ENCODE assay signal across 39 cellular contexts in genomic region chr3:8929860-8930259, GRCh38.
"Had no signal": no experiment of that assay in that cellular context is flagged by ENCODE, and none has a peak within 500 bp of the region (broad histone marks: within the 10 kb centered on the region; RNA-seq: fewer than 3 reads in every experiment).

No MANE protein-coding gene starts in this region.

- H3K27me3 ChIP-seq: adrenal gland, ascending aorta, body of pancreas, brain microvascular endothelial cell, breast epithelium, cardiac muscle cell had no signal

- H3K27ac ChIP-seq: adrenal gland, ascending aorta, body of pancreas, brain microvascular endothelial cell, breast epithelium, cardiac muscle cell had no signal

- ATAC-seq: activated naive CD4-positive, alpha-beta T cell treated with anti-CD3 and anti-CD28 coated beads, Interleukin-2, amount 50 U/mL, for 72 hours; activated naive CD8-positive, alpha-beta T cell treated with anti-CD3 and anti-CD28 coated beads, Interleukin-2, amount 50 U/mL, for 24 hours; activated T-cell treated with anti-CD3 and anti-CD28 coated beads, Interleukin-2, amount 50 U/mL, for 4 hours; activated T-cell treated with anti-CD3 and anti-CD28 coated beads, Interleukin-2, amount 50 U/mL, for 72 hours; activated T-helper 17 cell treated with anti-CD3 and anti-CD28 coated beads, Interleukin-2, amount 50 U/mL, for 72 hours; body of pancreas had no signal

- DNase-seq: activated effector memory CD4-positive, alpha-beta T cell treated with anti-CD3 and anti-CD28 coated beads, Interleukin-2, amount 50 U/mL, for 16 hours; activated effector memory CD4-positive, alpha-beta T cell treated with Interleukin-2 at 50 U/mL for 16 hours; activated gamma-delta T cell; activated gamma-delta T cell treated with Interleukin-2 at 50 U/mL for 16 hours; activated naive CD4-positive, alpha-beta T cell; activated naive CD4-positive, alpha-beta T cell treated with anti-CD3 and anti-CD28 coated beads for 36 hours; activated naive CD4-positive, alpha-beta T cell treated with anti-CD3 and anti-CD28 coated beads, Interleukin-2, amount 10 ng/mL, durations not matched to agents 7 days and 5 days; activated naive CD4-positive, alpha-beta T cell treated with anti-CD3 and anti-CD28 coated beads, Interleukin-2, amount 50 U/mL, for 16 hours; activated naive CD4-positive, alpha-beta T cell treated with Interleukin-2 at 50 U/mL for 16 hours; activated naive CD8-positive, alpha-beta T cell treated with anti-CD3 and anti-CD28 coated beads for 36 hours; activated naive CD8-positive, alpha-beta T cell treated with anti-CD3 and anti-CD28 coated beads, Interleukin-2, amount 10 ng/mL, durations not matched to agents 7 days and 5 days; activated naive CD8-positive, alpha-beta T cell treated with anti-CD3 and anti-CD28 coated beads, Interleukin-2, amount 50 U/mL, for 24 hours; activated T-cell treated with anti-CD3 and anti-CD28 coated beads, Interleukin-2, amount 50 U/mL, for 24 hours; activated T-cell treated with anti-CD3 and anti-CD28 coated beads, Interleukin-2, amount 50 U/mL, for 4 hours; activated T-cell treated with anti-CD3 and anti-CD28 coated beads, Interleukin-2, amount 50 U/mL, for 48 hours; activated T-cell treated with anti-CD3 and anti-CD28 coated beads, Interleukin-2, amount 50 U/mL, for 72 hours; adrenal gland; amniotic stem cell; amygdala; anterior cingulate cortex; aorta; body of pancreas; brain microvascular endothelial cell; caudate nucleus; central memory CD4-positive, alpha-beta T cell; cerebellar nuclear complex had no signal

- H3K4me1 Mint-ChIP-seq: activated naive CD4-positive, alpha-beta T cell treated with anti-CD3 and anti-CD28 coated beads, Interleukin-2, amount 10 ng/mL, durations not matched to agents 7 days and 5 days; activated naive CD4-positive, alpha-beta T cell treated with anti-CD3 and anti-CD28 coated beads, Interleukin-2, amount 50 U/mL, for 24 hours; activated naive CD8-positive, alpha-beta T cell treated with anti-CD3 and anti-CD28 coated beads for 36 hours; activated naive CD8-positive, alpha-beta T cell treated with anti-CD3 and anti-CD28 coated beads, Interleukin-2, amount 10 ng/mL, durations not matched to agents 7 days and 5 days; activated naive CD8-positive, alpha-beta T cell treated with anti-CD3 and anti-CD28 coated beads, Interleukin-2, amount 50 U/mL, for 24 hours; activated T-helper 17 cell treated with anti-CD3 and anti-CD28 coated beads, Interleukin-2, amount 50 U/mL, for 72 hours; central memory CD8-positive, alpha-beta T cell had no signal

- H3K27ac Mint-ChIP-seq: activated naive CD4-positive, alpha-beta T cell treated with anti-CD3 and anti-CD28 coated beads for 36 hours; activated naive CD4-positive, alpha-beta T cell treated with anti-CD3 and anti-CD28 coated beads, Interleukin-2, amount 10 ng/mL, durations not matched to agents 7 days and 5 days; activated naive CD4-positive, alpha-beta T cell treated with anti-CD3 and anti-CD28 coated beads, Interleukin-2, amount 50 U/mL, for 24 hours; activated naive CD4-positive, alpha-beta T cell treated with anti-CD3 and anti-CD28 coated beads, Interleukin-2, amount 50 U/mL, for 72 hours; activated naive CD8-positive, alpha-beta T cell; activated naive CD8-positive, alpha-beta T cell treated with anti-CD3 and anti-CD28 coated beads for 36 hours; activated naive CD8-positive, alpha-beta T cell treated with anti-CD3 and anti-CD28 coated beads, Interleukin-2, amount 10 ng/mL, durations not matched to agents 7 days and 5 days; activated naive CD8-positive, alpha-beta T cell treated with anti-CD3 and anti-CD28 coated beads, Interleukin-2, amount 50 U/mL, for 24 hours; activated T-cell treated with anti-CD3 and anti-CD28 coated beads, Interleukin-2, amount 50 U/mL, for 24 hours; activated T-cell treated with anti-CD3 and anti-CD28 coated beads, Interleukin-2, amount 50 U/mL, for 72 hours; activated T-helper 1 cell treated with anti-CD3 and anti-CD28 coated beads, Interleukin-12 subunit alpha, Interleukin-12 subunit beta, Interleukin-2, Interleukin-4 antibody, amounts not matched to agents 30 ng/mL and 10 ng/mL and 1 ng/mL, durations not matched to agents 14 hours and 24 hours and 36 hours; activated T-helper 17 cell treated with anti-CD3 and anti-CD28 coated beads, Interleukin-2, amount 50 U/mL, for 72 hours; activated T-helper 2 cell treated with anti-CD3 and anti-CD28 coated beads, Interferon-gamma antibody, Interleukin-2, Interleukin-4, amounts not matched to agents 10 μg/mL and 5 μg/mL and 100 μg/mL, durations not matched to agents 14 hours and 24 hours and 36 hours; brain had no signal

- H3K27me3 Mint-ChIP-seq: activated naive CD4-positive, alpha-beta T cell treated with anti-CD3 and anti-CD28 coated beads, Interleukin-2, amount 10 ng/mL, durations not matched to agents 7 days and 5 days; activated naive CD4-positive, alpha-beta T cell treated with anti-CD3 and anti-CD28 coated beads, Interleukin-2, amount 50 U/mL, for 24 hours; activated naive CD8-positive, alpha-beta T cell; activated naive CD8-positive, alpha-beta T cell treated with anti-CD3 and anti-CD28 coated beads for 36 hours; activated naive CD8-positive, alpha-beta T cell treated with anti-CD3 and anti-CD28 coated beads, Interleukin-2, amount 10 ng/mL, durations not matched to agents 7 days and 5 days; activated naive CD8-positive, alpha-beta T cell treated with anti-CD3 and anti-CD28 coated beads, Interleukin-2, amount 50 U/mL, for 24 hours; activated T-cell treated with anti-CD3 and anti-CD28 coated beads, Interleukin-2, amount 50 U/mL, for 24 hours; activated T-helper 17 cell treated with anti-CD3 and anti-CD28 coated beads, Interleukin-2, amount 50 U/mL, for 72 hours; brain; central memory CD8-positive, alpha-beta T cell had no signal

- H3K4me3 ChIP-seq: adrenal gland, ascending aorta, body of pancreas, breast epithelium, cardiac muscle cell had no signal

- H3K4me3 Mint-ChIP-seq: activated naive CD4-positive, alpha-beta T cell treated with anti-CD3 and anti-CD28 coated beads for 36 hours; activated naive CD4-positive, alpha-beta T cell treated with anti-CD3 and anti-CD28 coated beads, Interleukin-2, amount 10 ng/mL, durations not matched to agents 7 days and 5 days; activated naive CD4-positive, alpha-beta T cell treated with anti-CD3 and anti-CD28 coated beads, Interleukin-2, amount 50 U/mL, for 24 hours; activated naive CD8-positive, alpha-beta T cell; activated naive CD8-positive, alpha-beta T cell treated with anti-CD3 and anti-CD28 coated beads for 36 hours; activated naive CD8-positive, alpha-beta T cell treated with anti-CD3 and anti-CD28 coated beads, Interleukin-2, amount 10 ng/mL, durations not matched to agents 7 days and 5 days; activated naive CD8-positive, alpha-beta T cell treated with anti-CD3 and anti-CD28 coated beads, Interleukin-2, amount 50 U/mL, for 24 hours; activated T-cell treated with anti-CD3 and anti-CD28 coated beads, Interleukin-2, amount 50 U/mL, for 24 hours; activated T-cell treated with anti-CD3 and anti-CD28 coated beads, Interleukin-2, amount 50 U/mL, for 4 hours; activated T-cell treated with anti-CD3 and anti-CD28 coated beads, Interleukin-2, amount 50 U/mL, for 72 hours; activated T-helper 1 cell treated with anti-CD3 and anti-CD28 coated beads, Interleukin-12 subunit alpha, Interleukin-12 subunit beta, Interleukin-2, Interleukin-4 antibody, amounts not matched to agents 30 ng/mL and 10 ng/mL and 1 ng/mL, durations not matched to agents 14 hours and 24 hours and 36 hours; activated T-helper 17 cell treated with anti-CD3 and anti-CD28 coated beads, Interleukin-2, amount 50 U/mL, for 72 hours; brain; central memory CD8-positive, alpha-beta T cell had no signal

- H3K4me1 ChIP-seq: adrenal gland, ascending aorta, body of pancreas, breast epithelium had no signal

- H3K9me3 ChIP-seq: adrenal gland, ascending aorta, body of pancreas, breast epithelium had no signal

- H3K36me3 ChIP-seq: adrenal gland, ascending aorta, brain microvascular endothelial cell, breast epithelium, cardiac muscle cell had no signal

- FAIRE-seq: astrocyte, bronchial epithelial cell had no signal

- H3K9me3 Mint-ChIP-seq: activated naive CD4-positive, alpha-beta T cell treated with anti-CD3 and anti-CD28 coated beads for 36 hours; activated naive CD4-positive, alpha-beta T cell treated with anti-CD3 and anti-CD28 coated beads, Interleukin-2, amount 10 ng/mL, durations not matched to agents 7 days and 5 days; activated naive CD4-positive, alpha-beta T cell treated with anti-CD3 and anti-CD28 coated beads, Interleukin-2, amount 50 U/mL, for 24 hours; activated naive CD8-positive, alpha-beta T cell treated with anti-CD3 and anti-CD28 coated beads for 36 hours; activated naive CD8-positive, alpha-beta T cell treated with anti-CD3 and anti-CD28 coated beads, Interleukin-2, amount 10 ng/mL, durations not matched to agents 7 days and 5 days; activated naive CD8-positive, alpha-beta T cell treated with anti-CD3 and anti-CD28 coated beads, Interleukin-2, amount 50 U/mL, for 24 hours; activated T-cell treated with anti-CD3 and anti-CD28 coated beads, Interleukin-2, amount 50 U/mL, for 24 hours; activated T-cell treated with anti-CD3 and anti-CD28 coated beads, Interleukin-2, amount 50 U/mL, for 4 hours; activated T-helper 2 cell treated with anti-CD3 and anti-CD28 coated beads, Interferon-gamma antibody, Interleukin-2, Interleukin-4, amounts not matched to agents 10 μg/mL and 5 μg/mL and 100 μg/mL, durations not matched to agents 14 hours and 24 hours and 36 hours; central memory CD8-positive, alpha-beta T cell had no signal
